Comparison of ENCODE assay signal across 8 cellular contexts in genomic region chr3:186849392-186849975, GRCh38.
DNase-seq lines count a peak whose midpoint lies in the region; ATAC-seq and TF ChIP-seq lines count a peak whose summit lies in the region.

No MANE protein-coding gene starts in this region.

- H3K27me3 Mint-ChIP-seq in nephron progenitor cell (ENCODE audit: low read depth, poor library complexity) = peaks cover 17% of the 10 kb centered on the region

- peak; percentile 54 for TF ChIP-seq CTCF in choroid plexus epithelial cell (conservative IDR thresholded peaks at IDR 0.05; ENCODE audit: low read depth, low read length)
- TF ChIP-seq CTCF in nephron progenitor cell (IDR thresholded peaks at IDR 0.05) = peak; percentile 42

- DNase-seq in stimulated activated CD4-positive, alpha-beta T cell treated with anti-CD3 and anti-CD28 coated beads, Interleukin-15, amount 100 ng/mL, for 24 hours = peak; percentile 13
- no peak for DNase-seq in stimulated activated CD4-positive, alpha-beta T cell treated with anti-CD3 and anti-CD28 coated beads, Interleukin-4, amount 100 ng/mL, for 1 hour
- DNase-seq in NCI-H69 (lab: John Stamatoyannopoulos, UW) = peak; percentile 65
- peak; percentile 76 for DNase-seq in choroid plexus epithelial cell (ENCODE audit: low read depth)
- DNase-seq in nephron progenitor cell = no peak
- no peak for DNase-seq in stimulated activated naive CD4-positive, alpha-beta T cell treated with Interleukin-2 at 50 U/mL for 16 hours (lab: John Stamatoyannopoulos, UW)
- no peak for DNase-seq in stimulated activated CD4-positive, alpha-beta T cell treated with anti-CD3 and anti-CD28 coated beads, Interleukin-4, amount 100 ng/mL, for 24 hours

- no peak overlapping the region for H3K4me3 ChIP-seq in choroid plexus epithelial cell (ENCODE audit: low read depth, low read length)

- no peaks in the 10 kb centered on the region for H3K9me3 Mint-ChIP-seq in nephron progenitor cell

- peak; percentile 70 for ATAC-seq in HG03066 (IDR thresholded peaks at IDR 0.05; ENCODE audit: low read depth, unreplicated experiment)

- no peaks in the 10 kb centered on the region for H3K36me3 Mint-ChIP-seq in nephron progenitor cell (ENCODE audit: low read depth)

- H3K4me1 Mint-ChIP-seq in nephron progenitor cell = no peaks in the 10 kb centered on the region

- H3K4me3 Mint-ChIP-seq in nephron progenitor cell = no peak overlapping the region

- no peak overlapping the region for H3K27ac Mint-ChIP-seq in nephron progenitor cell

Comparison
In these comparisons a context has a peak if more than half of its experiments do, and no peak if none do; other contexts are left out.
1. DNase-seq: peak in stimulated activated CD4-positive, alpha-beta T cell treated with anti-CD3 and anti-CD28 coated beads, Interleukin-15, amount 100 ng/mL, for 24 hours (single experiment), NCI-H69 (single experiment) and choroid plexus epithelial cell (single experiment); none in stimulated activated CD4-positive, alpha-beta T cell treated with anti-CD3 and anti-CD28 coated beads, Interleukin-4, amount 100 ng/mL, for 1 hour (single experiment), nephron progenitor cell (single experiment), stimulated activated naive CD4-positive, alpha-beta T cell treated with Interleukin-2 at 50 U/mL for 16 hours (single experiment) and stimulated activated CD4-positive, alpha-beta T cell treated with anti-CD3 and anti-CD28 coated beads, Interleukin-4, amount 100 ng/mL, for 24 hours (single experiment).